In genomic region chr11:68341557-68342458, GRCh38 we compare ENCODE assay signal across 1 cellular context.
TF ChIP-seq lines count a peak whose summit lies in the region.

No MANE protein-coding gene starts in this region.

TF ChIP-seq in H1, 55 proteins besides CTCF, POLR2A, EP300 and RAD21 (continued from another document):
- TF ChIP-seq RBBP5 (IDR thresholded peaks at IDR 0.05; ENCODE audit: borderline replicate concordance, low read depth, low read length): no peak
- no peak for TF ChIP-seq USF2 (IDR thresholded peaks at IDR 0.05; ENCODE audit: low read length)
- no peak for TF ChIP-seq ATF2 (IDR thresholded peaks at IDR 0.05; ENCODE audit: low read length)
- TF ChIP-seq TCF12 (IDR thresholded peaks at IDR 0.05; ENCODE audit: low read depth, low read length): no peak
- no peak for TF ChIP-seq FOSL1 (IDR thresholded peaks at IDR 0.05; ENCODE audit: insufficient read depth, low read depth, low read length)
